19 cellular contexts compared by ENCODE assay signal in genomic region chr9:7996558-7996957, GRCh38.
"Had no signal": no experiment of that assay in that cellular context is flagged by ENCODE, and none has a peak within 500 bp of the region (broad histone marks: within the 10 kb centered on the region; RNA-seq: fewer than 3 reads in every experiment).

No MANE protein-coding gene starts in this region.

- H3K4me3 Mint-ChIP-seq: natural killer cell; stimulated activated naive B cell treated with anti-CD40 and anti-IgM and Interleukin-4, amounts not matched to agents 10 μg/mL and 1 μg/mL and 100 μg/mL, for 72 hours; stimulated activated naive CD8-positive, alpha-beta T cell treated with anti-CD3 and anti-CD28 coated beads, Interleukin-15, Interleukin-2, amounts not matched to agents 100 ng/mL and 50 ng/mL, for 24 hours had no signal

- H3K4me1 ChIP-seq: lower lobe of right lung, parathyroid adenoma, right lobe of liver, tibial nerve, upper lobe of left lung, uterus had no signal

- H3K27ac ChIP-seq: dorsolateral prefrontal cortex, lower lobe of right lung, neutrophil, parathyroid adenoma, right lobe of liver, thoracic aorta, tibial nerve, upper lobe of left lung, uterus had no signal

- H3K9me3 ChIP-seq: lower lobe of right lung, neutrophil, right lobe of liver, thoracic aorta, tibial nerve, upper lobe of left lung, uterus had no signal

- H3K27ac Mint-ChIP-seq: natural killer cell; progenitor cell of endocrine pancreas; stimulated activated naive B cell treated with anti-CD40 and anti-IgM and Interleukin-4, amounts not matched to agents 10 μg/mL and 1 μg/mL and 100 μg/mL, for 72 hours; stimulated activated naive CD8-positive, alpha-beta T cell treated with anti-CD3 and anti-CD28 coated beads, Interleukin-15, Interleukin-2, amounts not matched to agents 100 ng/mL and 50 ng/mL, for 24 hours had no signal

- H3K27me3 Mint-ChIP-seq: stimulated activated naive B cell treated with anti-CD40 and anti-IgM and Interleukin-4, amounts not matched to agents 10 μg/mL and 1 μg/mL and 100 μg/mL, for 72 hours; stimulated activated naive CD8-positive, alpha-beta T cell treated with anti-CD3 and anti-CD28 coated beads, Interleukin-15, Interleukin-2, amounts not matched to agents 100 ng/mL and 50 ng/mL, for 24 hours had no signal

- H3K27me3 ChIP-seq: dorsolateral prefrontal cortex, neutrophil, right lobe of liver, tibial nerve, upper lobe of left lung, uterus had no signal

- H3K9me3 Mint-ChIP-seq: natural killer cell; stimulated activated naive B cell treated with anti-CD40 and anti-IgM and Interleukin-4, amounts not matched to agents 10 μg/mL and 1 μg/mL and 100 μg/mL, for 72 hours had no signal

- H3K79me2 ChIP-seq: parathyroid adenoma had no signal

- ATAC-seq: left ventricle myocardium superior; lower lobe of right lung; natural killer cell; right lobe of liver; stimulated activated naive B cell treated with anti-CD40 and anti-IgM and Interleukin-4, amounts not matched to agents 10 μg/mL and 1 μg/mL and 100 μg/mL, for 72 hours had no signal

- H2AFZ ChIP-seq: parathyroid adenoma had no signal

- H3K36me3 Mint-ChIP-seq: natural killer cell; stimulated activated naive B cell treated with anti-CD40 and anti-IgM and Interleukin-4, amounts not matched to agents 10 μg/mL and 1 μg/mL and 100 μg/mL, for 72 hours had no signal

- DNase-seq: dorsolateral prefrontal cortex; effector CD4-positive, alpha-beta T cell; hypothalamus; left ventricle myocardium superior; lower lobe of right lung; natural killer cell; right lobe of liver; small intestine; stimulated activated CD4-positive, alpha-beta T cell treated with anti-CD3 and anti-CD28 coated beads, Interleukin-15, amount 100 ng/mL, for 24 hours; stimulated activated CD4-positive, alpha-beta T cell treated with anti-CD3 and anti-CD28 coated beads, Interleukin-2, amount 100 ng/mL, for 48 hours; stimulated activated naive B cell treated with anti-CD40 and anti-IgM and Interleukin-4, amounts not matched to agents 10 μg/mL and 1 μg/mL and 100 μg/mL, for 72 hours; upper lobe of left lung; uterus had no signal

- H3K36me3 ChIP-seq: lower lobe of right lung, neutrophil, right lobe of liver, thoracic aorta, tibial nerve, upper lobe of left lung, uterus had no signal

- H3K4me3 ChIP-seq: dorsolateral prefrontal cortex, lower lobe of right lung, right lobe of liver, thoracic aorta, tibial nerve, upper lobe of left lung, uterus had no signal
